Comparison of ENCODE assay signal across 26 cellular contexts in genomic region chr11:89052220-89052619, GRCh38. TPM values are rescaled to one million over a fixed set of nuclear protein-coding genes. Genes with fewer than 3 reads are reported as not detected.
"Had no signal": no experiment of that assay in that cellular context is flagged by ENCODE, and none has a peak within 500 bp of the region (broad histone marks: within the 10 kb centered on the region; RNA-seq: fewer than 3 reads in every experiment).

No MANE protein-coding gene starts in this region.

- H3K4me3 ChIP-seq: colonic mucosa, coronary artery, dorsolateral prefrontal cortex, esophagus muscularis mucosa, esophagus squamous epithelium, gastrocnemius medialis, gastroesophageal sphincter, heart left ventricle, heart right ventricle had no signal

- H3K27ac ChIP-seq: colonic mucosa, coronary artery, dorsolateral prefrontal cortex, epithelial cell of prostate, esophagus muscularis mucosa, esophagus squamous epithelium, foreskin keratinocyte, gastrocnemius medialis, gastroesophageal sphincter, heart left ventricle, heart right ventricle had no signal

- H3K9me3 ChIP-seq: colonic mucosa, esophagus muscularis mucosa, esophagus squamous epithelium, gastrocnemius medialis, gastroesophageal sphincter had no signal

- DNase-seq: colonic mucosa; cortex of kidney; dermis blood vessel endothelial cell; dorsolateral prefrontal cortex; effector CD4-positive, alpha-beta T cell; effector CD8-positive, alpha-beta T cell; effector memory CD4-positive, alpha-beta T cell; effector memory CD8-positive, alpha-beta T cell; endodermal cell; erythroblast; esophagus squamous epithelium; foreskin fibroblast; foreskin keratinocyte; foreskin melanocyte; gastrocnemius medialis; glutamatergic neuron; head of caudate nucleus; heart left ventricle; heart right ventricle had no signal

- H3K36me3 ChIP-seq: colonic mucosa, esophagus muscularis mucosa, esophagus squamous epithelium, gastrocnemius medialis, gastroesophageal sphincter, heart left ventricle, heart right ventricle had no signal

- ATAC-seq: effector memory CD8-positive, alpha-beta T cell; esophagus mucosa; foreskin keratinocyte; gastrocnemius medialis; gastroesophageal sphincter; heart left ventricle; heart right ventricle had no signal

- H3K4me1 ChIP-seq: colonic mucosa, esophagus muscularis mucosa, esophagus squamous epithelium, foreskin keratinocyte, gastrocnemius medialis, gastroesophageal sphincter, heart left ventricle, heart right ventricle had no signal

- H3K27me3 ChIP-seq: colonic mucosa, dorsolateral prefrontal cortex, esophagus muscularis mucosa, esophagus squamous epithelium, foreskin keratinocyte, gastrocnemius medialis, gastroesophageal sphincter, heart left ventricle, heart right ventricle had no signal

- FAIRE-seq: endometrium had no signal

RNA-seq across cellular contexts. Expression of gene GRM5, which starts 13.6 kb away (rescaled TPM):
- total RNA-seq: colonic mucosa, esophagus mucosa, esophagus muscularis mucosa, fibroblast of lung, gastrocnemius medialis, gastroesophageal sphincter had no signal
